ENCODE assay signal across 29 cellular contexts in the genomic region with DNA sequence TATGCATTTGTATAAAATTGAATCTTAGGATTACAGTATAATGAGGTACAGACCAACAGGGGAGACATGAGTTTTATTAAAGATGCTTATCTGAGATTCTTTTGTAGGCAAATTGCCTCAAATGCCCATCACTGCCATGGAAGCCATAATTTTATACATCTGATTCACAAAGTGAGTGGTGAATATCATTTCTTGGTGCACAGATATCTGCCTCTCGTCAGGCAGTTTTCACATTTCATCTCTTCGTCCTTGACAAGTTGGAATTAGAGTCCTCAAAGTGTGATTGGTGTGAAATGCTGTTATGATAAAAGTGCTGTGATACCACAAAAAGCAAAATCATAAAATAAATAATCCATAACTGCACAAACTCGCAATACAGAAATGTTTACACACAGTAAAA.
DNase-seq lines count a peak whose midpoint lies in the region; ATAC-seq and TF ChIP-seq lines count a peak whose summit lies in the region.
"Had no signal": no experiment of that assay in that cellular context is flagged by ENCODE, and none has a peak within 500 bp of the region (broad histone marks: within the 10 kb centered on the region; RNA-seq: fewer than 3 reads in every experiment).

No MANE protein-coding gene starts in this region.

- no peak overlapping the region for H3K4me3 ChIP-seq in neural cell (ENCODE audit: low read length)
- H3K4me3 ChIP-seq: A549; BLaER1; BLaER1 treated with 17β-estradiol and CSF1 and Interleukin-3, amounts not matched to agents 10 nM and 100 nM had no signal

- no peak overlapping the region for H3K27ac Mint-ChIP-seq in activated naive CD8-positive, alpha-beta T cell treated with anti-CD3 and anti-CD28 coated beads, Interleukin-2, amount 50 U/mL, for 24 hours
- H3K27ac Mint-ChIP-seq: B cell; CD14-positive monocyte; CD4-positive, alpha-beta memory T cell; CD4-positive, alpha-beta T cell; CD4-positive, CD25-positive, alpha-beta regulatory T cell; CD8-positive, alpha-beta memory T cell; CD8-positive, alpha-beta T cell had no signal

- H3K36me3 ChIP-seq in neural cell (ENCODE audit: insufficient read depth, low read length): no peaks in the 10 kb centered on the region
- H3K36me3 ChIP-seq: BE2C; BLaER1; BLaER1 treated with 17β-estradiol and CSF1 and Interleukin-3, amounts not matched to agents 10 nM and 100 nM had no signal

- H3K4me2 ChIP-seq in neural cell (ENCODE audit: low read length): no peak overlapping the region
- H3K4me2 ChIP-seq: A549; BLaER1; BLaER1 treated with 17β-estradiol and CSF1 and Interleukin-3, amounts not matched to agents 10 nM and 100 nM had no signal

- no peak overlapping the region for H2AFZ ChIP-seq in neural cell (ENCODE audit: low read depth, low read length)

- no peaks in the 10 kb centered on the region for H4K20me1 ChIP-seq in neural cell (ENCODE audit: insufficient read depth)
- H4K20me1 ChIP-seq: BLaER1; BLaER1 treated with 17β-estradiol and CSF1 and Interleukin-3, amounts not matched to agents 10 nM and 100 nM had no signal

- no peak for TF ChIP-seq CTCF in neural cell (IDR thresholded peaks at IDR 0.05; ENCODE audit: poor library complexity, severe bottlenecking)

- no peaks in the 10 kb centered on the region for H3K79me2 ChIP-seq in neural cell (replicated peaks; ENCODE audit: insufficient read depth, low read length)

- DNase-seq in activated naive CD8-positive, alpha-beta T cell treated with anti-CD3 and anti-CD28 coated beads, Interleukin-2, amount 50 U/mL, for 24 hours: no peak
- DNase-seq: 8988T; ACHN; AML-193; BE2C; C1 segment of cervical spinal cord; Caco-2; Calu3; CD4-positive, alpha-beta memory T cell; CD4-positive, alpha-beta T cell; CD4-positive, CD25-positive, alpha-beta regulatory T cell; CD8-positive, alpha-beta memory T cell; CD8-positive, alpha-beta T cell; COR-L47; DMS 273 treated with DMSO at 0.1 percent for 48 hours; DMS153; DMS53; DMS79; DMS79 treated with DMSO at 0.1 percent for 48 hours; DND-41; EL had no signal

- H3K27ac ChIP-seq in neural cell (ENCODE audit: low read length): peak overlapping the region; percentile 54
- H3K27ac ChIP-seq: 22Rv1; A549; BLaER1; BLaER1 treated with 17β-estradiol and CSF1 and Interleukin-3, amounts not matched to agents 10 nM and 100 nM; C4-2B had no signal

- H3K4me3 Mint-ChIP-seq in activated naive CD8-positive, alpha-beta T cell treated with anti-CD3 and anti-CD28 coated beads, Interleukin-2, amount 50 U/mL, for 24 hours: no peak overlapping the region
- H3K4me3 Mint-ChIP-seq: B cell; CD14-positive monocyte; CD4-positive, alpha-beta memory T cell; CD4-positive, alpha-beta T cell; CD4-positive, CD25-positive, alpha-beta regulatory T cell; CD8-positive, alpha-beta memory T cell; CD8-positive, alpha-beta T cell had no signal

- no peaks in the 10 kb centered on the region for H3K4me1 Mint-ChIP-seq in activated naive CD8-positive, alpha-beta T cell treated with anti-CD3 and anti-CD28 coated beads, Interleukin-2, amount 50 U/mL, for 24 hours
- H3K4me1 Mint-ChIP-seq: B cell; CD14-positive monocyte; CD4-positive, alpha-beta memory T cell; CD4-positive, CD25-positive, alpha-beta regulatory T cell; CD8-positive, alpha-beta memory T cell had no signal

- no peaks in the 10 kb centered on the region for H3K9me3 ChIP-seq in neural cell (ENCODE audit: low read length)
- H3K9me3 ChIP-seq: A549; BE2C; BLaER1; BLaER1 treated with 17β-estradiol and CSF1 and Interleukin-3, amounts not matched to agents 10 nM and 100 nM; Caco-2 had no signal

- H3K9me2 ChIP-seq in neural cell (ENCODE audit: insufficient read depth, low read length): no peaks in the 10 kb centered on the region

- peak; percentile 94 for TF ChIP-seq EP300 in neural cell (conservative IDR thresholded peaks at IDR 0.05; ENCODE audit: poor library complexity, severe bottlenecking)

- peak; percentile 20 for TF ChIP-seq RAD21 in neural cell (conservative IDR thresholded peaks at IDR 0.05)

- no peaks in the 10 kb centered on the region for H3K36me3 Mint-ChIP-seq in activated naive CD8-positive, alpha-beta T cell treated with anti-CD3 and anti-CD28 coated beads, Interleukin-2, amount 50 U/mL, for 24 hours (ENCODE audit: low read depth)
- H3K36me3 Mint-ChIP-seq: CD14-positive monocyte; CD4-positive, alpha-beta memory T cell; CD4-positive, CD25-positive, alpha-beta regulatory T cell; CD8-positive, alpha-beta memory T cell; CD8-positive, alpha-beta T cell had no signal

- peaks cover 3% of the 10 kb centered on the region for H3K9me3 Mint-ChIP-seq in activated naive CD8-positive, alpha-beta T cell treated with anti-CD3 and anti-CD28 coated beads, Interleukin-2, amount 50 U/mL, for 24 hours

- no peak for ATAC-seq in activated naive CD8-positive, alpha-beta T cell treated with anti-CD3 and anti-CD28 coated beads, Interleukin-2, amount 50 U/mL, for 24 hours
- ATAC-seq: A549; CD8-positive, alpha-beta T cell had no signal

- H3K27me3 Mint-ChIP-seq in activated naive CD8-positive, alpha-beta T cell treated with anti-CD3 and anti-CD28 coated beads, Interleukin-2, amount 50 U/mL, for 24 hours: no peaks in the 10 kb centered on the region
- H3K27me3 Mint-ChIP-seq: B cell; CD4-positive, alpha-beta memory T cell; CD4-positive, alpha-beta T cell; CD4-positive, CD25-positive, alpha-beta regulatory T cell; CD8-positive, alpha-beta memory T cell had no signal

- H3F3A ChIP-seq in neural cell (ENCODE audit: insufficient read depth, low read length, poor library complexity, severe bottlenecking): no peaks in the 10 kb centered on the region

- no peaks in the 10 kb centered on the region for H3K27me3 ChIP-seq in neural cell (ENCODE audit: insufficient read depth, low read depth, low read length)
- H3K27me3 ChIP-seq: BE2C; BLaER1; BLaER1 treated with 17β-estradiol and CSF1 and Interleukin-3, amounts not matched to agents 10 nM and 100 nM had no signal

- H3K9ac ChIP-seq in neural cell (ENCODE audit: low read length): no peak overlapping the region
- H3K9ac ChIP-seq: BLaER1; BLaER1 treated with 17β-estradiol and CSF1 and Interleukin-3, amounts not matched to agents 10 nM and 100 nM had no signal

TF ChIP-seq in neural cell, 6 proteins besides CTCF, POLR2A, EP300 and RAD21:
- TF ChIP-seq MXI1 (conservative IDR thresholded peaks at IDR 0.05; ENCODE audit: poor library complexity, severe bottlenecking) (no peak), EZH2 (IDR thresholded peaks at IDR 0.05; ENCODE audit: borderline replicate concordance, insufficient read depth, low read length, poor library complexity, severe bottlenecking) (no peak), TAF1 (IDR thresholded peaks at IDR 0.05; ENCODE audit: low read depth) (no peak), SMC3 (conservative IDR thresholded peaks at IDR 0.05; ENCODE audit: poor library complexity) (no peak), POLR2AphosphoS5 (IDR thresholded peaks at IDR 0.05) (peak; percentile 75)
- TF ChIP-seq, protein P1, sequence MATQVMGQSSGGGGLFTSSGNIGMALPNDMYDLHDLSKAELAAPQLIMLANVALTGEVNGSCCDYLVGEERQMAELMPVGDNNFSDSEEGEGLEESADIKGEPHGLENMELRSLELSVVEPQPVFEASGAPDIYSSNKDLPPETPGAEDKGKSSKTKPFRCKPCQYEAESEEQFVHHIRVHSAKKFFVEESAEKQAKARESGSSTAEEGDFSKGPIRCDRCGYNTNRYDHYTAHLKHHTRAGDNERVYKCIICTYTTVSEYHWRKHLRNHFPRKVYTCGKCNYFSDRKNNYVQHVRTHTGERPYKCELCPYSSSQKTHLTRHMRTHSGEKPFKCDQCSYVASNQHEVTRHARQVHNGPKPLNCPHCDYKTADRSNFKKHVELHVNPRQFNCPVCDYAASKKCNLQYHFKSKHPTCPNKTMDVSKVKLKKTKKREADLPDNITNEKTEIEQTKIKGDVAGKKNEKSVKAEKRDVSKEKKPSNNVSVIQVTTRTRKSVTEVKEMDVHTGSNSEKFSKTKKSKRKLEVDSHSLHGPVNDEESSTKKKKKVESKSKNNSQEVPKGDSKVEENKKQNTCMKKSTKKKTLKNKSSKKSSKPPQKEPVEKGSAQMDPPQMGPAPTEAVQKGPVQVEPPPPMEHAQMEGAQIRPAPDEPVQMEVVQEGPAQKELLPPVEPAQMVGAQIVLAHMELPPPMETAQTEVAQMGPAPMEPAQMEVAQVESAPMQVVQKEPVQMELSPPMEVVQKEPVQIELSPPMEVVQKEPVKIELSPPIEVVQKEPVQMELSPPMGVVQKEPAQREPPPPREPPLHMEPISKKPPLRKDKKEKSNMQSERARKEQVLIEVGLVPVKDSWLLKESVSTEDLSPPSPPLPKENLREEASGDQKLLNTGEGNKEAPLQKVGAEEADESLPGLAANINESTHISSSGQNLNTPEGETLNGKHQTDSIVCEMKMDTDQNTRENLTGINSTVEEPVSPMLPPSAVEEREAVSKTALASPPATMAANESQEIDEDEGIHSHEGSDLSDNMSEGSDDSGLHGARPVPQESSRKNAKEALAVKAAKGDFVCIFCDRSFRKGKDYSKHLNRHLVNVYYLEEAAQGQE (IDR thresholded peaks at IDR 0.05; ENCODE audit: borderline replicate concordance): peak; percentile 40
